Comparison of ENCODE assay signal across 20 cellular contexts in genomic region chr5:153402550-153402949, GRCh38.
A peak's percentile ranks its signal among the peaks of the same experiment; 100 is the strongest.
DNase-seq lines count a peak whose midpoint lies in the region; ATAC-seq and TF ChIP-seq lines count a peak whose summit lies in the region.
"Had no signal": no experiment of that assay in that cellular context is flagged by ENCODE, and none has a peak within 500 bp of the region (broad histone marks: within the 10 kb centered on the region; RNA-seq: fewer than 3 reads in every experiment).

No MANE protein-coding gene starts in this region.

- H3K36me3 Mint-ChIP-seq in naive thymus-derived CD4-positive, alpha-beta T cell, result no peaks in the 10 kb centered on the region
- H3K36me3 Mint-ChIP-seq: activated naive CD4-positive, alpha-beta T cell treated with anti-CD3 and anti-CD28 coated beads, Interleukin-2, amount 50 U/mL, for 24 hours; natural killer cell had no signal

- no peaks in the 10 kb centered on the region for H3K4me1 ChIP-seq in PC-3 (ENCODE audit: insufficient read depth, low read length)
- no peaks in the 10 kb centered on the region for H3K4me1 ChIP-seq in naive thymus-derived CD4-positive, alpha-beta T cell (ENCODE audit: control insufficient read depth in 2 of 2, insufficient read depth in 2 of 2, low read length in 2 of 2)
- H3K4me1 ChIP-seq: BE2C, lower lobe of right lung, suprapubic skin had no signal

- H3K4me3 ChIP-seq in PC-3 (ENCODE audit: low read length) (no peak overlapping the region), epithelial cell of esophagus (ENCODE audit: low read length) (no peak overlapping the region), retinal pigment epithelial cell (ENCODE audit: low read length) (no peak overlapping the region)
- H3K4me3 ChIP-seq in naive thymus-derived CD4-positive, alpha-beta T cell (ENCODE audit: low read length), result no peak overlapping the region
- H3K4me3 ChIP-seq: lower lobe of right lung, suprapubic skin had no signal

- no peak overlapping the region for H2AFZ ChIP-seq in PC-3 (ENCODE audit: low read length)

- H3K36me3 ChIP-seq in PC-3 (ENCODE audit: low read depth, low read length), result no peaks in the 10 kb centered on the region
- H3K36me3 ChIP-seq in naive thymus-derived CD4-positive, alpha-beta T cell (ENCODE audit: control insufficient read depth in 2 of 3, insufficient read depth in 3 of 3, low read length in 3 of 3), result no peaks in the 10 kb centered on the region
- H3K36me3 ChIP-seq: BE2C, lower lobe of right lung, suprapubic skin had no signal

- no peaks in the 10 kb centered on the region for H3K27me3 ChIP-seq in PC-3 (ENCODE audit: low read length)
- peaks cover 0 to 2% of the 10 kb centered on the region in 2 donors for H3K27me3 ChIP-seq in naive thymus-derived CD4-positive, alpha-beta T cell (ENCODE audit: control insufficient read depth in 2 of 2, insufficient read depth in 2 of 2, low read length in 2 of 2)
- H3K27me3 ChIP-seq: BE2C, suprapubic skin had no signal

- DNase-seq in EL (peak; percentile 71), PC-3 (peak; percentile 20), epithelial cell of esophagus (ENCODE audit: low read depth) (peak; percentile 1), retinal pigment epithelial cell (ENCODE audit: low read depth) (peak; percentile 14), NCI-H187 treated with DMSO at 0.1 percent for 48 hours (lab: John Stamatoyannopoulos, UW) (no peak), SIG-M5 treated with dmso at 0.1 percent for 504 hours (lab: John Stamatoyannopoulos, UW; ENCODE audit: unreplicated experiment) (no peak)
- DNase-seq in naive thymus-derived CD4-positive, alpha-beta T cell, result no peak
- DNase-seq: activated CD4-positive, CD25-positive, alpha-beta regulatory T cell; activated CD8-positive, alpha-beta T cell treated with anti-CD3 and anti-CD28 coated beads, Interleukin-2, amount 10 ng/mL, durations not matched to agents 7 days and 5 days; activated T-cell treated with anti-CD3 and anti-CD28 coated beads, Interleukin-2, amount 50 U/mL, for 4 hours; BE2C; dermis blood vessel endothelial cell; IMR-90; lower lobe of right lung; natural killer cell; NCI-H2029; SHP77 treated with DMSO at 0.1 percent for 48 hours had no signal

- no peaks in the 10 kb centered on the region for H3K9me2 ChIP-seq in PC-3 (replicated peaks; ENCODE audit: low read length)

- no peak overlapping the region for H3K9ac ChIP-seq in PC-3 (ENCODE audit: low read length)

- H3K27me3 Mint-ChIP-seq in naive thymus-derived CD4-positive, alpha-beta T cell, result peaks cover 0 to 6% (median 0%) of the 10 kb centered on the region in 5 donors

- H3K9me3 ChIP-seq in PC-3 (ENCODE audit: low read length), result no peaks in the 10 kb centered on the region; the same call in 1 of the 2 replicates
- no peaks in the 10 kb centered on the region for H3K9me3 ChIP-seq in naive thymus-derived CD4-positive, alpha-beta T cell (ENCODE audit: control insufficient read depth in 2 of 3, low read length in 3 of 3)
- H3K9me3 ChIP-seq: BE2C, lower lobe of right lung, suprapubic skin had no signal

- intact Hi-C loops in PC-3 (cut with micrococcal nuclease), result no loop called here
- intact Hi-C loops in naive thymus-derived CD4-positive, alpha-beta T cell (cut with micrococcal nuclease), result no loop called here

- no peaks in the 10 kb centered on the region for H3K79me2 ChIP-seq in PC-3 (ENCODE audit: low read length)

- peak; percentile 73 for ATAC-seq in PC-3
- ATAC-seq in GM19023 (IDR thresholded peaks at IDR 0.05; ENCODE audit: unreplicated experiment), result no peak
- ATAC-seq in naive thymus-derived CD4-positive, alpha-beta T cell, result no peak
- ATAC-seq: activated CD8-positive, alpha-beta T cell treated with anti-CD3 and anti-CD28 coated beads, Interleukin-2, amount 10 ng/mL, durations not matched to agents 7 days and 5 days; activated T-cell treated with anti-CD3 and anti-CD28 coated beads, Interleukin-2, amount 50 U/mL, for 4 hours; lower lobe of right lung; natural killer cell had no signal

- CTCF ChIA-PET in PC-3 (lab: Charles Lee), result no interaction called here
- CTCF ChIA-PET in naive thymus-derived CD4-positive, alpha-beta T cell (lab: Charles Lee), result no interaction called here

- H3K4me1 Mint-ChIP-seq in naive thymus-derived CD4-positive, alpha-beta T cell, result no peaks in the 10 kb centered on the region
- H3K4me1 Mint-ChIP-seq: activated naive CD4-positive, alpha-beta T cell treated with anti-CD3 and anti-CD28 coated beads, Interleukin-2, amount 50 U/mL, for 24 hours; natural killer cell had no signal

- H3K4me3 Mint-ChIP-seq in naive thymus-derived CD4-positive, alpha-beta T cell, result no peak overlapping the region
- H3K4me3 Mint-ChIP-seq: activated CD8-positive, alpha-beta T cell treated with anti-CD3 and anti-CD28 coated beads, Interleukin-2, amount 10 ng/mL, durations not matched to agents 7 days and 5 days; activated naive CD4-positive, alpha-beta T cell treated with anti-CD3 and anti-CD28 coated beads, Interleukin-2, amount 50 U/mL, for 24 hours; activated T-cell treated with anti-CD3 and anti-CD28 coated beads, Interleukin-2, amount 50 U/mL, for 4 hours; natural killer cell had no signal

- TF ChIP-seq CTCF in PC-3 (conservative IDR thresholded peaks at IDR 0.05; ENCODE audit: low read depth, low read length) (no peak), epithelial cell of esophagus (IDR thresholded peaks at IDR 0.05; ENCODE audit: insufficient read depth, low read depth, low read length, missing control alignments) (no peak), retinal pigment epithelial cell (conservative IDR thresholded peaks at IDR 0.05; ENCODE audit: low read depth, low read length) (no peak)

- H3K4me2 ChIP-seq in PC-3 (ENCODE audit: low read length), result no peak overlapping the region

- H3F3A ChIP-seq in PC-3 (ENCODE audit: low read length, unreplicated experiment), result no peaks in the 10 kb centered on the region

- no TSS peak for BruUV-seq in PC-3 (replicated peaks; lab: Mats Ljungman, UMichigan)

- peaks cover 0 to 10% (median 2%) of the 10 kb centered on the region in 11 donors for H3K9me3 Mint-ChIP-seq in naive thymus-derived CD4-positive, alpha-beta T cell
- H3K9me3 Mint-ChIP-seq: activated naive CD4-positive, alpha-beta T cell treated with anti-CD3 and anti-CD28 coated beads, Interleukin-2, amount 50 U/mL, for 24 hours; activated T-cell treated with anti-CD3 and anti-CD28 coated beads, Interleukin-2, amount 50 U/mL, for 4 hours had no signal

- POLR2A ChIA-PET in PC-3 (lab: Charles Lee; ENCODE audit: unreplicated experiment), result no interaction called here
- POLR2A ChIA-PET in naive thymus-derived CD4-positive, alpha-beta T cell (lab: Charles Lee), result no interaction called here

- H3K27ac ChIP-seq in PC-3 (ENCODE audit: low read length), result no peak overlapping the region
- no peak overlapping the region for H3K27ac ChIP-seq in naive thymus-derived CD4-positive, alpha-beta T cell (ENCODE audit: low read depth, low read length)
- H3K27ac ChIP-seq: lower lobe of right lung, suprapubic skin had no signal

- H4K20me1 ChIP-seq in PC-3 (ENCODE audit: low read length), result no peaks in the 10 kb centered on the region

- H3K27ac Mint-ChIP-seq in naive thymus-derived CD4-positive, alpha-beta T cell, result no peak overlapping the region
- H3K27ac Mint-ChIP-seq: activated CD8-positive, alpha-beta T cell treated with anti-CD3 and anti-CD28 coated beads, Interleukin-2, amount 10 ng/mL, durations not matched to agents 7 days and 5 days; activated naive CD4-positive, alpha-beta T cell treated with anti-CD3 and anti-CD28 coated beads, Interleukin-2, amount 50 U/mL, for 24 hours; natural killer cell had no signal

Comparison
In these comparisons a context has a peak if more than half of its experiments do, and no peak if none do; other contexts are left out.
1. DNase-seq: peak in EL (single experiment), PC-3 (single experiment), epithelial cell of esophagus (single experiment) and retinal pigment epithelial cell (single experiment); none in NCI-H187 treated with DMSO at 0.1 percent for 48 hours (single experiment), naive thymus-derived CD4-positive, alpha-beta T cell (0 of 9) and SIG-M5 treated with dmso at 0.1 percent for 504 hours (single experiment).